11 cellular contexts compared by ENCODE assay signal in genomic region chr18:12879840-12880531, GRCh38. TPM values are rescaled to one million over a fixed set of nuclear protein-coding genes. Genes with fewer than 3 reads are reported as not detected.
DNase-seq lines count a peak whose midpoint lies in the region; ATAC-seq and TF ChIP-seq lines count a peak whose summit lies in the region.
"Had no signal": no experiment of that assay in that cellular context is flagged by ENCODE, and none has a peak within 500 bp of the region (broad histone marks: within the 10 kb centered on the region; RNA-seq: fewer than 3 reads in every experiment).

No MANE protein-coding gene starts in this region.

- no CpG with 5 or more reads among the region's 7 CpGs for WGBS in mesendoderm (ENCODE audit: extremely low coverage, insufficient coverage, low lambda C conversion rate)

- no peak overlapping the region for H2BK15ac ChIP-seq in mesendoderm (replicated peaks; ENCODE audit: low read depth)

- no peak for TF ChIP-seq CTCF in HL-60 (IDR thresholded peaks at IDR 0.05; ENCODE audit: insufficient read depth, low read length)

- H3K4me1 Mint-ChIP-seq in activated CD4-positive, alpha-beta memory T cell treated with anti-CD3 and anti-CD28 coated beads, Interleukin-2, amount 10 ng/mL, durations not matched to agents 7 days and 5 days = peaks cover 61% of the 10 kb centered on the region

- no peak overlapping the region for H3K23ac ChIP-seq in mesendoderm (ENCODE audit: low read length)

- no peak overlapping the region for H2BK120ac ChIP-seq in mesendoderm (ENCODE audit: low read depth, low read length)

- H3K4me3 ChIP-seq in HL-60 (replicated peaks; ENCODE audit: insufficient read depth, low read length) (no peak overlapping the region), mesendoderm (ENCODE audit: low read length) (no peak overlapping the region)
- H3K4me3 ChIP-seq: stomach had no signal

- no peaks in the 10 kb centered on the region for H3K36me3 ChIP-seq in mesendoderm (ENCODE audit: control insufficient read depth, insufficient read depth, low read length)
- H3K36me3 ChIP-seq: stomach had no signal

- H3K4me2 ChIP-seq in mesendoderm (ENCODE audit: low read length) = no peak overlapping the region

- peaks cover 19% of the 10 kb centered on the region for H3K4me1 ChIP-seq in mesendoderm (ENCODE audit: control insufficient read depth, low read depth, low read length)

- POLR2A ChIA-PET in activated CD4-positive, alpha-beta memory T cell treated with anti-CD3 and anti-CD28 coated beads, Interleukin-2, amount 10 ng/mL, durations not matched to agents 7 days and 5 days (lab: Charles Lee) = interaction anchor here (0.7 to 5.9 kb wide), 5 partner anchors 20 to 67 kb away, joined by 3 to 83 read pairs (median 4); no protein-coding TSS in a partner anchor

- peak overlapping the region; percentile 1 for H3K4me3 Mint-ChIP-seq in activated CD4-positive, alpha-beta memory T cell treated with anti-CD3 and anti-CD28 coated beads, Interleukin-2, amount 10 ng/mL, durations not matched to agents 7 days and 5 days

- no peak for ATAC-seq in HG02970 (IDR thresholded peaks at IDR 0.05; ENCODE audit: low FRiP score, unreplicated experiment)

- DNase-seq in CD1c-positive myeloid dendritic cell (ENCODE audit: extremely low spot score) (peak; percentile 92), HL-60 (ENCODE audit: low read depth in 1 of 2, low spot score in 1 of 2) (peak; percentile 71 to 75), mesendoderm (peak; percentile 51), NCI-H187 treated with DMSO at 0.1 percent for 48 hours (lab: John Stamatoyannopoulos, UW) (no peak), RKO (ENCODE audit: low spot score) (no peak), NCI-H187 (lab: John Stamatoyannopoulos, UW) (no peak)
- DNase-seq in activated CD4-positive, alpha-beta memory T cell treated with anti-CD3 and anti-CD28 coated beads, Interleukin-2, amount 10 ng/mL, durations not matched to agents 7 days and 5 days = no peak
- DNase-seq: DMS53, NCI-H226, stomach had no signal

- H3K79me2 ChIP-seq in mesendoderm (ENCODE audit: control insufficient read depth, insufficient read depth, low read length) = peaks cover 68% of the 10 kb centered on the region

- H3K27ac ChIP-seq in HL-60 (replicated peaks) (peak overlapping the region; percentile 78), mesendoderm (ENCODE audit: low read depth, low read length) (no peak overlapping the region)

- CTCF ChIA-PET in activated CD4-positive, alpha-beta memory T cell treated with anti-CD3 and anti-CD28 coated beads, Interleukin-2, amount 10 ng/mL, durations not matched to agents 7 days and 5 days (lab: Charles Lee) = interaction anchor here (2.3 to 4.1 kb wide), 2 partner anchors 14 to 55 kb away, joined by 6 to 11 read pairs; no protein-coding TSS in a partner anchor

- H3K36me3 Mint-ChIP-seq in activated CD4-positive, alpha-beta memory T cell treated with anti-CD3 and anti-CD28 coated beads, Interleukin-2, amount 10 ng/mL, durations not matched to agents 7 days and 5 days (ENCODE audit: low read depth) = peaks cover 45% of the 10 kb centered on the region

- H2AK5ac ChIP-seq in mesendoderm (ENCODE audit: low read length) = no peak overlapping the region

- H3K18ac ChIP-seq in mesendoderm (ENCODE audit: low read length) = no peak overlapping the region

- no peak overlapping the region for H3K27ac Mint-ChIP-seq in activated CD4-positive, alpha-beta memory T cell treated with anti-CD3 and anti-CD28 coated beads, Interleukin-2, amount 10 ng/mL, durations not matched to agents 7 days and 5 days

- H4K5ac ChIP-seq in mesendoderm (ENCODE audit: low read length) = no peak overlapping the region

- H4K8ac ChIP-seq in mesendoderm (ENCODE audit: low read depth, low read length) = no peak overlapping the region

- H3K27me3 ChIP-seq in HL-60 (ENCODE audit: insufficient read depth, poor library complexity, severe bottlenecking) (no peaks in the 10 kb centered on the region), mesendoderm (ENCODE audit: insufficient read depth, low read length, poor library complexity) (no peaks in the 10 kb centered on the region)
- H3K27me3 ChIP-seq: stomach had no signal

- H3K9me3 Mint-ChIP-seq in activated CD4-positive, alpha-beta memory T cell treated with anti-CD3 and anti-CD28 coated beads, Interleukin-2, amount 10 ng/mL, durations not matched to agents 7 days and 5 days = peaks cover 3% of the 10 kb centered on the region

- H3K4ac ChIP-seq in mesendoderm (ENCODE audit: low read depth, low read length) = no peak overlapping the region

- peak overlapping the region; percentile 16 for H3K9ac ChIP-seq in mesendoderm (ENCODE audit: low read length)

- peak overlapping the region; percentile 40 for H3K56ac ChIP-seq in mesendoderm (ENCODE audit: low read length)

- H3K27me3 Mint-ChIP-seq in activated CD4-positive, alpha-beta memory T cell treated with anti-CD3 and anti-CD28 coated beads, Interleukin-2, amount 10 ng/mL, durations not matched to agents 7 days and 5 days = no peaks in the 10 kb centered on the region

- no peak overlapping the region for H2BK5ac ChIP-seq in mesendoderm (ENCODE audit: low read length)

- peaks cover 28% of the 10 kb centered on the region for H3K79me1 ChIP-seq in mesendoderm (ENCODE audit: low read length)

RNA-seq across cellular contexts. Expression of gene PTPN2, which starts 4.1 kb away (rescaled TPM):
- total RNA-seq in activated CD4-positive, alpha-beta memory T cell treated with anti-CD3 and anti-CD28 coated beads, Interleukin-2, amount 10 ng/mL, durations not matched to agents 7 days and 5 days = 10 to 100 TPM; 82.9 to 90.8 TPM
- polyA plus RNA-seq in mesendoderm (2013, experiment 1 of 2) = 53.1 TPM
- polyA plus RNA-seq in mesendoderm (2013, experiment 2 of 2) = 50.1 TPM

Comparison
In these comparisons a context has a peak if more than half of its experiments do, and no peak if none do; other contexts are left out.
1. DNase-seq: peak in CD1c-positive myeloid dendritic cell (single experiment), HL-60 (2 of 2) and mesendoderm (single experiment); none in activated CD4-positive, alpha-beta memory T cell treated with anti-CD3 and anti-CD28 coated beads, Interleukin-2, amount 10 ng/mL, durations not matched to agents 7 days and 5 days (single experiment), NCI-H187 treated with DMSO at 0.1 percent for 48 hours (single experiment), RKO (single experiment) and NCI-H187 (0 of 2).